In the genomic region with DNA sequence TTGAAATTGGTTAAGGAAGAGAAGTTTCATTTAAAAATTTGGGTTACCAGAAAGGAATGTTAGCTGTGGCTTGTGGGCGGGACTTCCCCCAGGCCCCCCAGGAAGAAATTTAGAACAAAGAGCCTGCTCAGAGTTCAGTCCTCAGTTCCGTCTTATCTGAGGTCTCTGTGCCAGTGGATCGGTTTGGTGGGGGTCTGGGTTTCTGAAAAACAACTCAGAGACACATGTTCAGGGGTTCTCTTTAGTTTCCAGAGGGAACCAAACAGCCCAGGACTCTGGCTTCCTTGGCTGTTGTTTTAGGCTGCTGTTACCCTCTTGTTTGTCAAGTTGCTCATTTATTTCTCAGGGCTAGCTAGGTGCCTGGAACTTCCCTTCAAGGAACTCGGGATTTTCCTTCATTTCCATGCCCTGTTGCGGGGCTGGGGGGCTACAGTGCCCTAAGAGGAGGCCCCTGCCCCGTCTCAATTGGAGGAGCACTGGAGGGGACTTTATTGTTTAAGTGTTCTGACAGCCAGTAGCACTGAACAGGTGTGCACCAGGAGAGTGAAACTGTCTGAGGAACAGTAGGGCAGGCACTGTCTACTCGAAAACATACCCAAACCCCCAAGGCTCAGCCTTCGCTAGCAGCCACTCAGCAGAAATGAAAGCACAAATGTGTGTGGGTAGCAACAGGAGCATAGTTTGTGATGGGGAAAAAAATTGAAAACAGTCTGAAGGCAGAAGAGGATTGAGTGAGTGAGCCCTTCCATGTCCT, we compare ENCODE assay signal across 11 cellular contexts. TPM values are rescaled to one million over a fixed set of nuclear protein-coding genes. Genes with fewer than 3 reads are reported as not detected.
A peak's percentile ranks its signal among the peaks of the same experiment; 100 is the strongest.
DNase-seq lines count a peak whose midpoint lies in the region; ATAC-seq and TF ChIP-seq lines count a peak whose summit lies in the region.
"Had no signal": no experiment of that assay in that cellular context is flagged by ENCODE, and none has a peak within 500 bp of the region (broad histone marks: within the 10 kb centered on the region; RNA-seq: fewer than 3 reads in every experiment).

No MANE protein-coding gene starts in this region.

- no peaks in the 10 kb centered on the region for H3K9me3 ChIP-seq in KOPT-K1 (ENCODE audit: insufficient read depth, low read length, poor library complexity, severe bottlenecking)
- H3K9me3 ChIP-seq in mammary epithelial cell (replicated peaks; ENCODE audit: insufficient read depth, low read length): peaks cover 4% of the 10 kb centered on the region
- peaks cover 10% of the 10 kb centered on the region; the same call in 1 of the 2 replicates for H3K9me3 ChIP-seq in OCI-LY7 (ENCODE audit: low read length)

- 36% methylated on average over 5 of the region's 8 CpGs for WGBS in mammary epithelial cell (ENCODE audit: low coverage, missing lambda C conversion rate)

- peak overlapping the region; percentile 11 for H3K27ac ChIP-seq in KOPT-K1 (ENCODE audit: low read depth, low read length, poor library complexity, severe bottlenecking)
- no peak overlapping the region for H3K27ac ChIP-seq in mammary epithelial cell (ENCODE audit: insufficient read depth, low read depth, low read length)
- no peak overlapping the region for H3K27ac ChIP-seq in OCI-LY7 (ENCODE audit: low read depth, low read length, poor library complexity, severe bottlenecking)
- H3K27ac ChIP-seq: brain microvascular endothelial cell had no signal

- intact Hi-C loops in mammary epithelial cell (cut with micrococcal nuclease): no loop called here
- intact Hi-C loops in OCI-LY7 (cut with micrococcal nuclease; ENCODE audit: unreplicated experiment): no loop called here

- CTCF ChIA-PET in mammary epithelial cell (lab: Charles Lee; ENCODE audit: low non-redundant PET): no interaction called here
- CTCF ChIA-PET in OCI-LY7 (lab: Charles Lee; ENCODE audit: unreplicated experiment): no interaction called here

- H3K4me3 Mint-ChIP-seq in stimulated activated naive CD8-positive, alpha-beta T cell treated with anti-CD3 and anti-CD28 coated beads, Interleukin-15, Interleukin-2, amounts not matched to agents 100 ng/mL and 50 ng/mL, for 24 hours: no peak overlapping the region

- H3K4me3 ChIP-seq in mammary epithelial cell (replicated peaks in 1 of 3; ENCODE audit: insufficient read depth in 1 of 3, low read depth in 2 of 3, low read length in 3 of 3) (no peak overlapping the region), OCI-LY7 (ENCODE audit: low read depth, low read length, poor library complexity, severe bottlenecking) (no peak overlapping the region)

- no peaks in the 10 kb centered on the region for H3K27me3 Mint-ChIP-seq in stimulated activated naive CD8-positive, alpha-beta T cell treated with anti-CD3 and anti-CD28 coated beads, Interleukin-15, Interleukin-2, amounts not matched to agents 100 ng/mL and 50 ng/mL, for 24 hours

- in situ Hi-C loops in mammary epithelial cell (cut with MboI; ENCODE audit: low sequenced_read_pairs in 2 of 2): no loop called here

- no peaks in the 10 kb centered on the region for H3K9me3 Mint-ChIP-seq in stimulated activated naive CD8-positive, alpha-beta T cell treated with anti-CD3 and anti-CD28 coated beads, Interleukin-15, Interleukin-2, amounts not matched to agents 100 ng/mL and 50 ng/mL, for 24 hours

- no peak overlapping the region for H3K9ac ChIP-seq in mammary epithelial cell (ENCODE audit: insufficient read depth, low read length)

- no peak for DNase-seq in stimulated activated naive CD8-positive, alpha-beta T cell treated with anti-CD3 and anti-CD28 coated beads, Interleukin-15, Interleukin-2, amounts not matched to agents 100 U/mL and 50 U/mL, for 24 hours
- DNase-seq in mammary epithelial cell (no peak), OCI-LY7 (ENCODE audit: low spot score) (no peak), medulla oblongata (ENCODE audit: extremely low spot score) (no peak), anterior cingulate cortex (lab: John Stamatoyannopoulos, UW) (no peak)
- DNase-seq: brain microvascular endothelial cell, NCI-H2081 had no signal

- no peak for ATAC-seq in stimulated activated naive CD8-positive, alpha-beta T cell treated with anti-CD3 and anti-CD28 coated beads, Interleukin-15, Interleukin-2, amounts not matched to agents 100 U/mL and 50 U/mL, for 24 hours
- ATAC-seq in HG02678 (IDR thresholded peaks at IDR 0.05; ENCODE audit: unreplicated experiment): peak; percentile 99

- dilution Hi-C loops in mammary epithelial cell (cut with HindIII; ENCODE audit: low sequenced_read_pairs): no loop called here

- H3K79me2 ChIP-seq in mammary epithelial cell (ENCODE audit: insufficient read depth, low read length) (no peaks in the 10 kb centered on the region), OCI-LY7 (ENCODE audit: insufficient read depth, low read depth, low read length) (no peaks in the 10 kb centered on the region)

- no peaks in the 10 kb centered on the region for H3K36me3 Mint-ChIP-seq in stimulated activated naive CD8-positive, alpha-beta T cell treated with anti-CD3 and anti-CD28 coated beads, Interleukin-15, Interleukin-2, amounts not matched to agents 100 ng/mL and 50 ng/mL, for 24 hours (ENCODE audit: low read depth)

- POLR2A ChIA-PET in OCI-LY7 (lab: Charles Lee): no interaction called here

- H2AFZ ChIP-seq in mammary epithelial cell (ENCODE audit: low read depth, low read length) (no peak overlapping the region), OCI-LY7 (ENCODE audit: low read length) (no peak overlapping the region)

- no TSS peak for BruUV-seq in mammary epithelial cell (replicated peaks; lab: Mats Ljungman, UMichigan)
- no TSS peak for BruUV-seq in OCI-LY7 (replicated peaks; lab: Mats Ljungman, UMichigan)

- TF ChIP-seq CTCF in mammary epithelial cell (conservative IDR thresholded peaks at IDR 0.05 in 1 of 2, IDR thresholded peaks at IDR 0.05 in 1 of 2; ENCODE audit: extremely low read depth in 1 of 2, insufficient read depth in 1 of 2, low read depth in 1 of 2, low read length in 2 of 2) (no peak), OCI-LY7 (conservative IDR thresholded peaks at IDR 0.05; ENCODE audit: low read length) (no peak)

- H3K36me3 ChIP-seq in KOPT-K1 (ENCODE audit: insufficient read depth, low read length) (no peaks in the 10 kb centered on the region), mammary epithelial cell (ENCODE audit: insufficient read depth, low read length) (no peaks in the 10 kb centered on the region), OCI-LY7 (ENCODE audit: insufficient read depth, low read length) (peaks cover 95% of the 10 kb centered on the region)
- H3K36me3 ChIP-seq: brain microvascular endothelial cell had no signal

- peaks cover 27% of the 10 kb centered on the region for H3K4me1 Mint-ChIP-seq in stimulated activated naive CD8-positive, alpha-beta T cell treated with anti-CD3 and anti-CD28 coated beads, Interleukin-15, Interleukin-2, amounts not matched to agents 100 ng/mL and 50 ng/mL, for 24 hours (ENCODE audit: low read depth)

- H3K27me3 ChIP-seq in mammary epithelial cell (ENCODE audit: insufficient read depth, low read length): peaks cover 3% of the 10 kb centered on the region

- H3K4me2 ChIP-seq in mammary epithelial cell (ENCODE audit: insufficient read depth, low read depth, low read length) (no peak overlapping the region), OCI-LY7 (ENCODE audit: low read length) (no peak overlapping the region)

- H4K20me1 ChIP-seq in mammary epithelial cell (ENCODE audit: insufficient read depth, low read length) (no peaks in the 10 kb centered on the region), OCI-LY7 (ENCODE audit: insufficient read depth, low read length) (0 out of 2 replicates have a peak, but pooled peaks cover 8% of the 10 kb centered on the region)

- H3K4me1 ChIP-seq in mammary epithelial cell (ENCODE audit: insufficient read depth, low read length): peaks cover 7% of the 10 kb centered on the region
- H3K4me1 ChIP-seq in OCI-LY7 (ENCODE audit: insufficient read depth, low read length, poor library complexity, severe bottlenecking): peaks cover 10% of the 10 kb centered on the region

- peak overlapping the region; percentile 4 for H3K27ac Mint-ChIP-seq in stimulated activated naive CD8-positive, alpha-beta T cell treated with anti-CD3 and anti-CD28 coated beads, Interleukin-15, Interleukin-2, amounts not matched to agents 100 ng/mL and 50 ng/mL, for 24 hours

- H3K9me2 ChIP-seq in OCI-LY7 (ENCODE audit: insufficient read depth, low read length): no peaks in the 10 kb centered on the region

RNA-seq across cellular contexts. Expression of a gene that starts 59.9 kb away (rescaled TPM):
- total RNA-seq in mammary epithelial cell: under 1 TPM; 0.12 to 0.17 TPM
- polyA plus RNA-seq in mammary epithelial cell: not detected
- not detected for polyA minus RNA-seq in mammary epithelial cell
- total RNA-seq in OCI-LY7 (2014; rRNA removed; shearing (Covaris generic)): 146 and 164 TPM in 2 replicates
- 139 and 169 TPM in 2 replicates for total RNA-seq in OCI-LY7 (2022)
- total RNA-seq: glomerular endothelial cell had no signal

Comparison
In these comparisons a context has a peak if more than half of its experiments do, and no peak if none do; other contexts are left out.
1. RNA of a gene that starts 59.9 kb away (total RNA-seq): 139 to 169 TPM in OCI-LY7; 0.12 to 0.17 TPM in mammary epithelial cell; every median in the first group is over 100 times any median in the second.